9 cellular contexts compared by ENCODE assay signal in the genomic region with DNA sequence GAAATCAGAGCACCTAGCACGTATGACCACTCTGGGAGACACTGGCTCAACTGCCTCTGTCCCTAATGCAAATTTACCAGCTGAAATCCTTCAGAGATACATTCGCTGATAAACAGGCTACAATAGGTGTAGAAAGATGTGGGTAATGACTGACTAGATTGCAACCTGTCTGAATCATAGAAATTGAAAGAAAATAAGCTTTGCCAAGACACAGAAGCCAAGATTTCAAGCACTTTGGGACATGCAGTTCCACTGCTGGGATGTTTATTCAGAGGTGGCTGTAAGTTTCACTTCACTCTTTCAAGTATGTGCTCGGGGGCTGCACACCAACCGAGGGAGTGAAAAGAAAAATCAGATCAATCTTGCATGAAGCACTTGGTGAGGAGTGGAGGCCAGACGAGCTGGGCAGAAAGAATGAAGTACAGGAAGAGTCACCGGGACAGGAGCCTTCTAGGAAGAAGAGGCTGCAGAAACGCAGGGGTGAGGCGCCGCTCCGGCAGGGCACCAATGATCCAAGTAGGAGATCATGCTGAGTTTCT.
DNase-seq lines count a peak whose midpoint lies in the region; ATAC-seq lines count a peak whose summit lies in the region.
"Had no signal": no experiment of that assay in that cellular context is flagged by ENCODE, and none has a peak within 500 bp of the region (broad histone marks: within the 10 kb centered on the region; RNA-seq: fewer than 3 reads in every experiment).

No MANE protein-coding gene starts in this region.

- H3K27ac Mint-ChIP-seq in stimulated activated memory B cell treated with anti-CD40 and anti-IgM and Interleukin-4, amounts not matched to agents 10 μg/mL and 1 μg/mL and 100 μg/mL, for 72 hours = no peak overlapping the region
- H3K27ac Mint-ChIP-seq in T-cell = no peak overlapping the region
- H3K27ac Mint-ChIP-seq in activated T-helper 2 cell treated with anti-CD3 and anti-CD28 coated beads, Interferon-gamma antibody, Interleukin-2, Interleukin-4, amounts not matched to agents 10 μg/mL and 5 μg/mL and 100 μg/mL, durations not matched to agents 14 hours and 24 hours and 36 hours = no peak overlapping the region
- H3K27ac Mint-ChIP-seq: dendritic cell treated with granulocyte-macrophage colony-stimulating factor and Interleukin-4, amounts not matched to agents 40 ng/mL and 50 ng/mL, for 4 days had no signal

- ATAC-seq in GM19372 (IDR thresholded peaks at IDR 0.05; ENCODE audit: low read depth, unreplicated experiment) (peak; percentile 49), HG02981 (IDR thresholded peaks at IDR 0.05; ENCODE audit: unreplicated experiment) (peak; percentile 43), T-cell (replicated peaks in 1 of 4) (no peak)
- ATAC-seq in stimulated activated memory B cell treated with anti-CD40 and anti-IgM and Interleukin-4, amounts not matched to agents 10 μg/mL and 1 μg/mL and 100 μg/mL, for 72 hours = no peak

- peaks cover 4% of the 10 kb centered on the region for H3K4me1 Mint-ChIP-seq in stimulated activated memory B cell treated with anti-CD40 and anti-IgM and Interleukin-4, amounts not matched to agents 10 μg/mL and 1 μg/mL and 100 μg/mL, for 72 hours
- H3K4me1 Mint-ChIP-seq in T-cell = peaks cover 0 to 2% (median 0%) of the 10 kb centered on the region in 3 donors
- peaks cover 10% of the 10 kb centered on the region for H3K4me1 Mint-ChIP-seq in activated T-helper 2 cell treated with anti-CD3 and anti-CD28 coated beads, Interferon-gamma antibody, Interleukin-2, Interleukin-4, amounts not matched to agents 10 μg/mL and 5 μg/mL and 100 μg/mL, durations not matched to agents 14 hours and 24 hours and 36 hours (ENCODE audit: low read depth)

- H3K9me3 Mint-ChIP-seq in stimulated activated memory B cell treated with anti-CD40 and anti-IgM and Interleukin-4, amounts not matched to agents 10 μg/mL and 1 μg/mL and 100 μg/mL, for 72 hours = peaks cover 3% of the 10 kb centered on the region
- H3K9me3 Mint-ChIP-seq in T-cell = no peaks in the 10 kb centered on the region
- no peaks in the 10 kb centered on the region for H3K9me3 Mint-ChIP-seq in activated T-helper 2 cell treated with anti-CD3 and anti-CD28 coated beads, Interferon-gamma antibody, Interleukin-2, Interleukin-4, amounts not matched to agents 10 μg/mL and 5 μg/mL and 100 μg/mL, durations not matched to agents 14 hours and 24 hours and 36 hours
- H3K9me3 Mint-ChIP-seq: dendritic cell treated with granulocyte-macrophage colony-stimulating factor and Interleukin-4, amounts not matched to agents 40 ng/mL and 50 ng/mL, for 4 days had no signal

- no peaks in the 10 kb centered on the region for H3K27me3 Mint-ChIP-seq in stimulated activated memory B cell treated with anti-CD40 and anti-IgM and Interleukin-4, amounts not matched to agents 10 μg/mL and 1 μg/mL and 100 μg/mL, for 72 hours
- H3K27me3 Mint-ChIP-seq in T-cell = peaks cover 4% of the 10 kb centered on the region in 2 donors
- H3K27me3 Mint-ChIP-seq in activated T-helper 2 cell treated with anti-CD3 and anti-CD28 coated beads, Interferon-gamma antibody, Interleukin-2, Interleukin-4, amounts not matched to agents 10 μg/mL and 5 μg/mL and 100 μg/mL, durations not matched to agents 14 hours and 24 hours and 36 hours (ENCODE audit: low read depth) = no peaks in the 10 kb centered on the region

- intact Hi-C loops in activated T-helper 2 cell treated with anti-CD3 and anti-CD28 coated beads, Interferon-gamma antibody, Interleukin-2, Interleukin-4, amounts not matched to agents 10 μg/mL and 5 μg/mL and 100 μg/mL, durations not matched to agents 14 hours and 24 hours and 36 hours (cut with micrococcal nuclease) = no loop called here

- no peaks in the 10 kb centered on the region for H3K36me3 Mint-ChIP-seq in stimulated activated memory B cell treated with anti-CD40 and anti-IgM and Interleukin-4, amounts not matched to agents 10 μg/mL and 1 μg/mL and 100 μg/mL, for 72 hours
- H3K36me3 Mint-ChIP-seq in T-cell = no peaks in the 10 kb centered on the region
- H3K36me3 Mint-ChIP-seq in activated T-helper 2 cell treated with anti-CD3 and anti-CD28 coated beads, Interferon-gamma antibody, Interleukin-2, Interleukin-4, amounts not matched to agents 10 μg/mL and 5 μg/mL and 100 μg/mL, durations not matched to agents 14 hours and 24 hours and 36 hours (ENCODE audit: low read depth) = no peaks in the 10 kb centered on the region

- DNase-seq in astrocyte of the hippocampus (ENCODE audit: low read depth, low spot score) (peak; percentile 40), T-cell (no peak), OCI-M2 (lab: John Stamatoyannopoulos, UW; ENCODE audit: unreplicated experiment) (no peak), NCI-H2107 (lab: John Stamatoyannopoulos, UW) (no peak)
- no peak for DNase-seq in activated T-helper 2 cell treated with anti-CD3 and anti-CD28 coated beads, Interferon-gamma antibody, Interleukin-2, Interleukin-4, amounts not matched to agents 10 μg/mL and 5 μg/mL and 100 μg/mL, durations not matched to agents 14 hours and 24 hours and 36 hours (ENCODE audit: low spot score)

- POLR2A ChIA-PET in T-cell (lab: Charles Lee) = no interaction called here

- peak overlapping the region; percentile 18 for H3K4me3 Mint-ChIP-seq in stimulated activated memory B cell treated with anti-CD40 and anti-IgM and Interleukin-4, amounts not matched to agents 10 μg/mL and 1 μg/mL and 100 μg/mL, for 72 hours
- no peak overlapping the region for H3K4me3 Mint-ChIP-seq in T-cell
- H3K4me3 Mint-ChIP-seq in activated T-helper 2 cell treated with anti-CD3 and anti-CD28 coated beads, Interferon-gamma antibody, Interleukin-2, Interleukin-4, amounts not matched to agents 10 μg/mL and 5 μg/mL and 100 μg/mL, durations not matched to agents 14 hours and 24 hours and 36 hours (ENCODE audit: low read depth) = no peak overlapping the region
- H3K4me3 Mint-ChIP-seq: dendritic cell treated with granulocyte-macrophage colony-stimulating factor and Interleukin-4, amounts not matched to agents 40 ng/mL and 50 ng/mL, for 4 days had no signal

- CTCF ChIA-PET in T-cell (lab: Charles Lee) = no interaction called here

Comparison
In these comparisons a context has a peak if more than half of its experiments do, and no peak if none do; other contexts are left out.
1. ATAC-seq: peak in GM19372 (single experiment) and HG02981 (single experiment); none in stimulated activated memory B cell treated with anti-CD40 and anti-IgM and Interleukin-4, amounts not matched to agents 10 μg/mL and 1 μg/mL and 100 μg/mL, for 72 hours (single experiment) and T-cell (0 of 4).